8 cellular contexts compared by ENCODE assay signal in the genomic region with DNA sequence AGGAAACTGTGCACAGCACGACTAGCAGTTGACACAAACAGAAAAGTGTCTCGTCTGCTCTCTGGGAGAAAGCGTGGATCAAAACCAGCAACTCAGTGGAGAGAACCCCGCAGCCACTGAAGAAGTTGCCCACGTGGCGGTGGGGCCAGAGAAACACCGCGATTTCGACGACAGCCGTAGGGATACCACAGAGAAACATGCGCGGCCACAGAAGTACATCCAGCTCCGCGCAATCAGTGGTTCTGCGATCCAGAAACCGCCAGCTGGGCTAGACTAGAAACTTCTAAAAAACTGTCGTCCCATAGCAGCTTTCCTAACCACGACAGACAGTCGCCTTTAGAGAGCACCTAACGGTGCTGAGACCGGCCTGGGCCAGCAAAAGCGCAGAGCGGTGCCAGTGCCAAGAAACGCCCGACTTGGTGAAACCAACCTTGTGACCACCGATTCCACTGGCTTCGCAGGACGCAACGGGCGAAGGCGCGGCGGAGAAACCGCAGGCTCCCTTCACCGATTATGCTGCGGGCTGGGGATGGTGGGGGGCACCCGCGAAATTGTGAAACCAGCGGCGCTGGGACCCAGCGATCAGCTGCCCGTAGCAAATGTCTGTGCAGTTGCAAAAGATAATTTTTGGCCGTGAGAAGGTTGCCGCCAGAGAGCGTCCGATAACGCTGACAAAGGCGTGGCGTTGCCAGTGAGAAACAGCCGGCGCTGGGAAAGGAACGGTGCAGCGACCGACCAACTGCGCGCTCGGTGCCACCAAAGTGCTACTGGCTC. TPM values are rescaled to one million over a fixed set of nuclear protein-coding genes. Genes with fewer than 3 reads are reported as not detected.
A peak's percentile ranks its signal among the peaks of the same experiment; 100 is the strongest.
DNase-seq lines count a peak whose midpoint lies in the region; ATAC-seq, FAIRE-seq and TF ChIP-seq lines count a peak whose summit lies in the region.

No MANE protein-coding gene starts in this region.

- TF ChIP-seq CTCF in D721Med (IDR thresholded peaks at IDR 0.05; ENCODE audit: insufficient read depth, missing control alignments), result peak; percentile 6
- TF ChIP-seq CTCF in OCI-LY7 (conservative IDR thresholded peaks at IDR 0.05; ENCODE audit: low read length), result peak; percentile 48; the same call in 1 of the 2 replicates
- TF ChIP-seq CTCF in fibroblast of lung (conservative IDR thresholded peaks at IDR 0.05 in 1 of 2, IDR thresholded peaks at IDR 0.05 in 1 of 2; ENCODE audit: low read depth in 1 of 2, low read length in 2 of 2), result peak; percentile 1 to 14
- peak; percentile 14 for TF ChIP-seq CTCF in neural crest cell (conservative IDR thresholded peaks at IDR 0.05)
- TF ChIP-seq CTCF in tibial nerve (IDR thresholded peaks at IDR 0.05), result peak in 3 of 5 experiments; percentile 6 to 29 (median 20)

- intact Hi-C loops in OCI-LY7 (cut with micrococcal nuclease; ENCODE audit: unreplicated experiment), result loop anchor here (1.0 to 5.0 kb wide), 2 partner anchors 62 to 91 kb away; no protein-coding TSS in a partner anchor

- H3K27me3 Mint-ChIP-seq in neural crest cell (ENCODE audit: low read depth), result peaks cover 93% of the 10 kb centered on the region

- H2AFZ ChIP-seq in OCI-LY7 (ENCODE audit: low read length) (peak overlapping the region; percentile 95), fibroblast of lung (ENCODE audit: low read length) (peak overlapping the region; percentile 18)

- H3K27me3 ChIP-seq in fibroblast of lung (ENCODE audit: control insufficient read depth, insufficient read depth, low read length), result no peaks in the 10 kb centered on the region
- H3K27me3 ChIP-seq in tibial nerve, result no peaks in the 10 kb centered on the region

- H3K9me3 Mint-ChIP-seq in neural crest cell, result no peaks in the 10 kb centered on the region

- DNase-seq in D721Med (ENCODE audit: insufficient read length, low spot score), result no peak
- peak; percentile 87 for DNase-seq in HT-29 (ENCODE audit: low spot score)
- peak; percentile 87 for DNase-seq in OCI-LY7 (ENCODE audit: low spot score)
- DNase-seq in activated T-cell treated with anti-CD3 and anti-CD28 coated beads, Interleukin-2, amount 50 U/mL, for 48 hours, result peak; percentile 83 to 84
- DNase-seq in fibroblast of lung (ENCODE audit: low read depth in 2 of 2), result peak; percentile 80 to 87
- DNase-seq in neural crest cell (ENCODE audit: low read depth, low spot score), result peak; percentile 47
- DNase-seq in tibial nerve (ENCODE audit: low spot score in 2 of 2), result peak; percentile 55 to 67

- no peaks in the 10 kb centered on the region for H3K36me3 ChIP-seq in OCI-LY7 (ENCODE audit: insufficient read depth, low read length)
- peaks cover 2% of the 10 kb centered on the region for H3K36me3 ChIP-seq in fibroblast of lung (ENCODE audit: control insufficient read depth, insufficient read depth, low read length)
- H3K36me3 ChIP-seq in tibial nerve, result peaks cover 0 to 8% (median 0%) of the 10 kb centered on the region in 3 donors

- no peaks in the 10 kb centered on the region for H3K9me2 ChIP-seq in OCI-LY7 (ENCODE audit: insufficient read depth, low read length)

- H4K20me1 ChIP-seq in OCI-LY7 (ENCODE audit: insufficient read depth, low read length) (no peaks in the 10 kb centered on the region), fibroblast of lung (ENCODE audit: control insufficient read depth, extremely low read depth, insufficient read depth, low read length) (no peaks in the 10 kb centered on the region)

- H3K27ac Mint-ChIP-seq in neural crest cell (ENCODE audit: unreplicated experiment), result peak overlapping the region; percentile 39

- ATAC-seq in GM19468 (IDR thresholded peaks at IDR 0.05; ENCODE audit: extremely low read depth, unreplicated experiment), result peak; percentile 15

- no peaks in the 10 kb centered on the region for H3K36me3 Mint-ChIP-seq in neural crest cell (ENCODE audit: low read depth)

- peak in 1 of 2 donors; percentile 45 for TF ChIP-seq POLR2A in tibial nerve (IDR thresholded peaks at IDR 0.05)

- no peak for FAIRE-seq in D721Med (lab: Jason Lieb, UNC)

- CTCF ChIA-PET in OCI-LY7 (lab: Charles Lee; ENCODE audit: unreplicated experiment), result no interaction called here

- BruUV-seq in OCI-LY7 (replicated peaks; lab: Mats Ljungman, UMichigan), result no TSS peak

- H3K9ac ChIP-seq in fibroblast of lung (ENCODE audit: insufficient read depth, low read length), result peak overlapping the region; percentile 83

- H3K4me2 ChIP-seq in OCI-LY7 (ENCODE audit: low read length), result peak overlapping the region; percentile 95
- peak overlapping the region; percentile 99 for H3K4me2 ChIP-seq in fibroblast of lung (ENCODE audit: extremely low read depth, insufficient read depth, low read length)

- peak in 1 of 2 donors; percentile 82 for TF ChIP-seq EP300 in tibial nerve (IDR thresholded peaks at IDR 0.05)

- H3K79me2 ChIP-seq in OCI-LY7 (ENCODE audit: insufficient read depth, low read depth, low read length), result peaks cover 14% of the 10 kb centered on the region; the same call in 1 of the 2 replicates
- H3K79me2 ChIP-seq in fibroblast of lung (ENCODE audit: control insufficient read depth, insufficient read depth, low read length), result peaks cover 69% of the 10 kb centered on the region

- POLR2A ChIA-PET in OCI-LY7 (lab: Charles Lee), result interaction anchor here (0.6 to 3.2 kb wide), 7 partner anchors 22 to 82 kb away, joined by 3 to 55 read pairs (median 18); a partner anchor contains a TSS

- 0 to 1% methylated on average over 33 to 58 of the region's 58 CpGs for WGBS in tibial nerve, 2 donors

- H3K27ac ChIP-seq in OCI-LY7 (ENCODE audit: low read depth, low read length, poor library complexity, severe bottlenecking) (peak overlapping the region; percentile 95), fibroblast of lung (ENCODE audit: insufficient read depth, low read length) (peak overlapping the region; percentile 96), tibial nerve (peak overlapping the region; percentile 86 to 99 (median 96))

- H3K4me1 Mint-ChIP-seq in neural crest cell, result peaks cover 44% of the 10 kb centered on the region

- H3K4me1 ChIP-seq in OCI-LY7 (ENCODE audit: insufficient read depth, low read length, poor library complexity, severe bottlenecking), result peaks cover 19% of the 10 kb centered on the region
- peaks cover 4% of the 10 kb centered on the region for H3K4me1 ChIP-seq in fibroblast of lung (ENCODE audit: control insufficient read depth, extremely low read depth, insufficient read depth, low read length)
- H3K4me1 ChIP-seq in tibial nerve, result peaks cover 0 to 17% (median 4%) of the 10 kb centered on the region in 4 donors

- peak overlapping the region; percentile 87 for H3K4me3 Mint-ChIP-seq in neural crest cell

- H3K9me3 ChIP-seq in OCI-LY7 (ENCODE audit: low read length) (no peaks in the 10 kb centered on the region), fibroblast of lung (ENCODE audit: control insufficient read depth, insufficient read depth, low read depth, low read length) (no peaks in the 10 kb centered on the region), tibial nerve (no peaks in the 10 kb centered on the region)

- H3K4me3 ChIP-seq in OCI-LY7 (ENCODE audit: low read depth, low read length, poor library complexity, severe bottlenecking) (peak overlapping the region; percentile 70), fibroblast of lung (replicated peaks in 1 of 4; ENCODE audit: control extremely low read depth in 1 of 4, insufficient read depth in 1 of 4, low read depth in 3 of 4, low read length in 4 of 4) (peak overlapping the region; percentile 66 to 85 (median 83)), tibial nerve (peak overlapping the region; percentile 64 to 90 (median 73))

RNA-seq across cellular contexts. Expression of a gene that starts 2.7 kb away (rescaled TPM):
- 21.1 and 22.7 TPM in 2 replicates for total RNA-seq in HT-29 (2014; rRNA removed; shearing (Covaris generic))
- 13.5 and 15.4 TPM in 2 replicates for total RNA-seq in OCI-LY7 (2014; rRNA removed; shearing (Covaris generic))
- 11.4 and 15.1 TPM in 2 replicates for total RNA-seq in OCI-LY7 (2022)
- total RNA-seq in fibroblast of lung, result 1.8 and 3.1 TPM in 2 replicates
- 0.61 and 1.4 TPM in 2 replicates for polyA plus RNA-seq in fibroblast of lung
- 0.69 and 2.1 TPM in 2 replicates for polyA plus RNA-seq in fibroblast of lung (2012)
- polyA minus RNA-seq in fibroblast of lung (ENCODE audit: low replicate concordance), result 2.2 and 2.3 TPM in 2 replicates
- 1.0 and 1.2 TPM in 2 replicates for total RNA-seq in neural crest cell
- total RNA-seq in tibial nerve, result 1 to 10 TPM; 5.4 to 9.0 (median 8.1) TPM
